In genomic region chr20:38034108-38034649, GRCh38 we compare ENCODE assay signal across 8 cellular contexts. TPM values are rescaled to one million over a fixed set of nuclear protein-coding genes. Genes with fewer than 3 reads are reported as not detected.
DNase-seq lines count a peak whose midpoint lies in the region; ATAC-seq and TF ChIP-seq lines count a peak whose summit lies in the region.

No MANE protein-coding gene starts in this region.

- no peaks in the 10 kb centered on the region for H3K36me3 ChIP-seq in Peyer's patch

- no peak for TF ChIP-seq POLR2A in Peyer's patch (IDR thresholded peaks at IDR 0.05)

- peak in 1 of 2 donors; percentile 10 for ATAC-seq in activated T-cell treated with anti-CD3 and anti-CD28 coated beads, Interleukin-2, amount 50 U/mL, for 4 hours
- ATAC-seq in omental fat pad (ENCODE audit: low FRiP score) = peak; percentile 58
- no peak for ATAC-seq in GM18502 (IDR thresholded peaks at IDR 0.05; ENCODE audit: poor library complexity, unreplicated experiment)

- H3K9me3 ChIP-seq in Peyer's patch = no peaks in the 10 kb centered on the region

- H3K9me3 Mint-ChIP-seq in activated T-cell treated with anti-CD3 and anti-CD28 coated beads, Interleukin-2, amount 50 U/mL, for 4 hours = peaks cover 4% of the 10 kb centered on the region

- peak overlapping the region; percentile 81 to 97 (median 91) for H3K4me3 ChIP-seq in Peyer's patch
- H3K4me3 ChIP-seq in epithelial cell of proximal tubule (ENCODE audit: low read depth, low read length) = peak overlapping the region; percentile 96

- peak overlapping the region; percentile 96 for H3K4me3 Mint-ChIP-seq in activated T-cell treated with anti-CD3 and anti-CD28 coated beads, Interleukin-2, amount 50 U/mL, for 4 hours

- no peak for DNase-seq in activated T-cell treated with anti-CD3 and anti-CD28 coated beads, Interleukin-2, amount 50 U/mL, for 4 hours
- DNase-seq in activated T-cell treated with anti-CD3 and anti-CD28 coated beads, Interleukin-2, amount 50 U/mL, for 48 hours = no peak
- DNase-seq in Peyer's patch (no peak), epithelial cell of proximal tubule (ENCODE audit: low read depth) (no peak), omental fat pad (ENCODE audit: low spot score) (no peak), NCI-H2107 (lab: John Stamatoyannopoulos, UW) (no peak), H4 (ENCODE audit: low spot score) (no peak)

- no peaks in the 10 kb centered on the region for H3K27me3 ChIP-seq in Peyer's patch

- H3K27ac ChIP-seq in Peyer's patch = peak overlapping the region; percentile 91 to 96 (median 94)

- no peaks in the 10 kb centered on the region for H3K27me3 Mint-ChIP-seq in activated T-cell treated with anti-CD3 and anti-CD28 coated beads, Interleukin-2, amount 50 U/mL, for 4 hours (ENCODE audit: low read depth)

- peaks cover 66% of the 10 kb centered on the region for H3K4me1 Mint-ChIP-seq in activated T-cell treated with anti-CD3 and anti-CD28 coated beads, Interleukin-2, amount 50 U/mL, for 4 hours (ENCODE audit: low read depth)

- peaks cover 7% of the 10 kb centered on the region for H3K36me3 Mint-ChIP-seq in activated T-cell treated with anti-CD3 and anti-CD28 coated beads, Interleukin-2, amount 50 U/mL, for 4 hours (ENCODE audit: insufficient read depth)

- no peak for TF ChIP-seq CTCF in Peyer's patch (IDR thresholded peaks at IDR 0.05)
- no peak for TF ChIP-seq CTCF in epithelial cell of proximal tubule (conservative IDR thresholded peaks at IDR 0.05; ENCODE audit: low read depth, low read length)
- TF ChIP-seq CTCF in omental fat pad (IDR thresholded peaks at IDR 0.05) = no peak

- peaks cover 0 to 42% (median 13%) of the 10 kb centered on the region in 4 donors for H3K4me1 ChIP-seq in Peyer's patch

RNA-seq across cellular contexts. Expression of gene RPRD1B, which starts 0.6 kb away (rescaled TPM):
- 10 to 100 TPM; 38.6 to 40.4 (median 39.6) TPM for total RNA-seq in activated T-cell treated with anti-CD3 and anti-CD28 coated beads, Interleukin-2, amount 50 U/mL, for 4 hours
- 10 to 100 TPM; 44.5 to 55.4 (median 52.4) TPM for total RNA-seq in Peyer's patch
- total RNA-seq in epithelial cell of proximal tubule = 13.0 and 19.9 TPM in 2 replicates
- total RNA-seq in omental fat pad = 10 to 100 TPM; 24.1 to 33.5 (median 28.2) TPM
- 10.8 and 13.5 TPM in 2 replicates for total RNA-seq in H4 (2014; rRNA removed; shearing (Covaris generic))

RNA-seq across cellular contexts. Expression of gene TTI1, which starts 0.9 kb away (rescaled TPM):
- total RNA-seq in activated T-cell treated with anti-CD3 and anti-CD28 coated beads, Interleukin-2, amount 50 U/mL, for 4 hours = 10 to 100 TPM; 31.3 to 35.5 (median 35.0) TPM
- 10 to 100 TPM in 3 of 4 donors, 1 to 10 TPM in 1; 9.3 to 34.7 (median 14.8) TPM for total RNA-seq in Peyer's patch
- total RNA-seq in epithelial cell of proximal tubule = 14.3 and 29.2 TPM in 2 replicates
- 10 to 100 TPM; 10.6 to 29.3 (median 15.0) TPM for total RNA-seq in omental fat pad
- 24.7 and 25.7 TPM in 2 replicates for total RNA-seq in H4 (2014; rRNA removed; shearing (Covaris generic))
